8 cellular contexts compared by ENCODE assay signal in genomic region chr1:24186993-24187790, GRCh38. TPM values are rescaled to one million over a fixed set of nuclear protein-coding genes. Genes with fewer than 3 reads are reported as not detected.
DNase-seq lines count a peak whose midpoint lies in the region; ATAC-seq and TF ChIP-seq lines count a peak whose summit lies in the region.

TSS of gene IFNLR1 (minus strand) at chr1:24187289. CDS start at chr1:24187248, 41 bp downstream.

- DNase-seq in NOMO-1 (lab: John Stamatoyannopoulos, UW; ENCODE audit: unreplicated experiment in 2 of 2) = peak; percentile 47 to 66
- no peak for DNase-seq in NOMO-1 treated with dmso at 0.1 percent for 144 hours (lab: John Stamatoyannopoulos, UW; ENCODE audit: unreplicated experiment)
- peak; percentile 85 for DNase-seq in NCI-H2171 treated with DMSO at 0.1 percent for 48 hours (lab: John Stamatoyannopoulos, UW)
- DNase-seq in activated CD8-positive, alpha-beta memory T cell treated with anti-CD3 and anti-CD28 coated beads, Interleukin-2, amount 50 U/mL, for 4 hours = peak; percentile 78
- DNase-seq in stimulated activated naive CD8-positive, alpha-beta T cell treated with anti-CD3 and anti-CD28 coated beads, Interleukin-15, Interleukin-2, amounts not matched to agents 100 U/mL and 50 U/mL, for 24 hours = peak; percentile 89
- DNase-seq in inferior parietal cortex (ENCODE audit: extremely low spot score) = no peak

- H3K27me3 ChIP-seq in esophagus (ENCODE audit: control insufficient read depth in 1 of 2, insufficient read depth in 2 of 2, low read length in 2 of 2) = no peaks in the 10 kb centered on the region

- peaks cover 32% of the 10 kb centered on the region for H3K4me1 Mint-ChIP-seq in nephron

- H3K27me3 Mint-ChIP-seq in nephron (ENCODE audit: low read depth) = peaks cover 65% of the 10 kb centered on the region

- H3K36me3 Mint-ChIP-seq in nephron (ENCODE audit: low read depth) = no peaks in the 10 kb centered on the region

- H3K4me1 ChIP-seq in esophagus (ENCODE audit: control insufficient read depth in 2 of 2, insufficient read depth in 2 of 2, low read length in 1 of 2) = peaks cover 2 to 3% of the 10 kb centered on the region in 2 donors

- WGBS in esophagus, 2 donors = 1% methylated on average over 58 to 74 of the region's 74 CpGs

- H3K4me3 ChIP-seq in esophagus (ENCODE audit: low read depth in 1 of 2, low read length in 2 of 2) = peak within 1 kb of the TSS; percentile 55 to 67

- H3K9me3 Mint-ChIP-seq in nephron = no peaks in the 10 kb centered on the region

- peak within 1 kb of the TSS; percentile 45 to 70 for H3K27ac ChIP-seq in esophagus (ENCODE audit: low read depth in 2 of 2, low read length in 1 of 2)

- peak within 1 kb of the TSS; percentile 77 to 85 (median 85) for H3K4me3 Mint-ChIP-seq in nephron

- peak; percentile 86 for ATAC-seq in stimulated activated naive CD8-positive, alpha-beta T cell treated with anti-CD3 and anti-CD28 coated beads, Interleukin-15, Interleukin-2, amounts not matched to agents 100 U/mL and 50 U/mL, for 24 hours

- H3K36me3 ChIP-seq in esophagus (ENCODE audit: control insufficient read depth in 2 of 2, insufficient read depth in 2 of 2, low read length in 1 of 2) = no peaks in the 10 kb centered on the region

- TF ChIP-seq CTCF in nephron (IDR thresholded peaks at IDR 0.05; ENCODE audit: unreplicated experiment in 3 of 3) = no peak

- H3K9me3 ChIP-seq in esophagus (ENCODE audit: control insufficient read depth in 2 of 2, insufficient read depth in 1 of 2, low read depth in 1 of 2, low read length in 1 of 2) = no peaks in the 10 kb centered on the region

- peak within 1 kb of the TSS; percentile 51 to 64 (median 57) for H3K27ac Mint-ChIP-seq in nephron

RNA-seq across cellular contexts. Expression of gene IFNLR1, which starts in this region (rescaled TPM):
- 1 to 10 TPM; 2.2 to 2.9 TPM for polyA plus RNA-seq in esophagus

Comparison
In these comparisons a context has a peak if more than half of its experiments do, and no peak if none do; other contexts are left out.
1. DNase-seq: peak in NOMO-1 (2 of 2), NCI-H2171 treated with DMSO at 0.1 percent for 48 hours (single experiment), activated CD8-positive, alpha-beta memory T cell treated with anti-CD3 and anti-CD28 coated beads, Interleukin-2, amount 50 U/mL, for 4 hours (single experiment) and stimulated activated naive CD8-positive, alpha-beta T cell treated with anti-CD3 and anti-CD28 coated beads, Interleukin-15, Interleukin-2, amounts not matched to agents 100 U/mL and 50 U/mL, for 24 hours (single experiment); none in NOMO-1 treated with dmso at 0.1 percent for 144 hours (single experiment) and inferior parietal cortex (single experiment).